Comparison of ENCODE assay signal across 9 cellular contexts in genomic region chr4:108155373-108155772, GRCh38. TPM values are rescaled to one million over a fixed set of nuclear protein-coding genes. Genes with fewer than 3 reads are reported as not detected.
DNase-seq lines count a peak whose midpoint lies in the region; ATAC-seq and TF ChIP-seq lines count a peak whose summit lies in the region.
"Had no signal": no experiment of that assay in that cellular context is flagged by ENCODE, and none has a peak within 500 bp of the region (broad histone marks: within the 10 kb centered on the region; RNA-seq: fewer than 3 reads in every experiment).

No MANE protein-coding gene starts in this region.

- POLR2A ChIA-PET in activated CD8-positive, alpha-beta T cell treated with anti-CD3 and anti-CD28 coated beads, Interleukin-2, amount 10 ng/mL, durations not matched to agents 7 days and 5 days (lab: Charles Lee) = interaction anchor here (0.9 to 1.1 kb wide), 2 partner anchors 16 to 17 kb away, joined by 3 read pairs; no protein-coding TSS in a partner anchor

- peak; percentile 99 for ATAC-seq in GM23338
- ATAC-seq in activated CD8-positive, alpha-beta T cell treated with anti-CD3 and anti-CD28 coated beads, Interleukin-2, amount 10 ng/mL, durations not matched to agents 7 days and 5 days = peak; percentile 50
- ATAC-seq in GM18520 (IDR thresholded peaks at IDR 0.05; ENCODE audit: unreplicated experiment) = no peak
- ATAC-seq in GM18502 (IDR thresholded peaks at IDR 0.05; ENCODE audit: poor library complexity, unreplicated experiment) = no peak

- H3K27me3 ChIP-seq in BLaER1 (peaks cover 50% of the 10 kb centered on the region), GM23338 (ENCODE audit: insufficient read depth) (peaks cover 34% of the 10 kb centered on the region)

- H3K9me3 Mint-ChIP-seq in GM23338 = no peaks in the 10 kb centered on the region
- no peaks in the 10 kb centered on the region for H3K9me3 Mint-ChIP-seq in activated CD8-positive, alpha-beta T cell treated with anti-CD3 and anti-CD28 coated beads, Interleukin-2, amount 10 ng/mL, durations not matched to agents 7 days and 5 days (ENCODE audit: insufficient read depth)
- H3K9me3 Mint-ChIP-seq: dendritic cell treated with granulocyte-macrophage colony-stimulating factor and Interleukin-4, amounts not matched to agents 40 ng/mL and 50 ng/mL, for 4 days had no signal

- TF ChIP-seq CTCF in GM23338 (conservative IDR thresholded peaks at IDR 0.05; ENCODE audit: low read depth in 2 of 2) = peak; percentile 52 to 69

- H4K20me1 ChIP-seq in BLaER1 (peaks cover 100% of the 10 kb centered on the region), GM23338 (replicated peaks; ENCODE audit: insufficient read depth) (no peaks in the 10 kb centered on the region)

- H3K9me2 ChIP-seq in GM23338 (ENCODE audit: insufficient read depth) = no peaks in the 10 kb centered on the region

- peak overlapping the region; percentile 95 for H3K4me2 ChIP-seq in BLaER1
- no peak overlapping the region for H3K4me2 ChIP-seq in GM23338

- no peaks in the 10 kb centered on the region for H3K79me2 ChIP-seq in GM23338 (replicated peaks; ENCODE audit: insufficient read depth)

- no peak overlapping the region for H3K9ac ChIP-seq in BLaER1

- no peaks in the 10 kb centered on the region for H3K9me3 ChIP-seq in BLaER1

- peak; percentile 81 for DNase-seq in GM23338 (ENCODE audit: low spot score)
- DNase-seq in activated CD8-positive, alpha-beta T cell treated with anti-CD3 and anti-CD28 coated beads, Interleukin-2, amount 10 ng/mL, durations not matched to agents 7 days and 5 days = peak; percentile 59
- DNase-seq in iPS-NIHi11 (ENCODE audit: low spot score) = peak; percentile 23
- no peak for DNase-seq in MV-4-11 (lab: John Stamatoyannopoulos, UW)
- DNase-seq in COR-L47 (lab: John Stamatoyannopoulos, UW) = no peak

- peaks cover 15% of the 10 kb centered on the region for H3K4me1 Mint-ChIP-seq in GM23338
- H3K4me1 Mint-ChIP-seq in activated CD8-positive, alpha-beta T cell treated with anti-CD3 and anti-CD28 coated beads, Interleukin-2, amount 10 ng/mL, durations not matched to agents 7 days and 5 days (ENCODE audit: low read depth) = peaks cover 83% of the 10 kb centered on the region

- CTCF ChIA-PET in activated CD8-positive, alpha-beta T cell treated with anti-CD3 and anti-CD28 coated beads, Interleukin-2, amount 10 ng/mL, durations not matched to agents 7 days and 5 days (lab: Charles Lee) = interaction anchor here (0.8 to 6.0 kb wide), 15 partner anchors 10 to 423 kb away, joined by 3 to 33 read pairs (median 4); no protein-coding TSS in a partner anchor

- no peak overlapping the region for H3K4me3 Mint-ChIP-seq in GM23338
- peak overlapping the region; percentile 53 for H3K4me3 Mint-ChIP-seq in activated CD8-positive, alpha-beta T cell treated with anti-CD3 and anti-CD28 coated beads, Interleukin-2, amount 10 ng/mL, durations not matched to agents 7 days and 5 days
- H3K4me3 Mint-ChIP-seq: dendritic cell treated with granulocyte-macrophage colony-stimulating factor and Interleukin-4, amounts not matched to agents 40 ng/mL and 50 ng/mL, for 4 days had no signal

- H3K4me1 ChIP-seq in BLaER1 = peaks cover 87% of the 10 kb centered on the region
- H3K4me1 ChIP-seq in GM23338 (ENCODE audit: insufficient read depth) = peaks cover 5% of the 10 kb centered on the region

- H3F3A ChIP-seq in GM23338 (replicated peaks; ENCODE audit: low read depth) = no peaks in the 10 kb centered on the region

- H3K36me3 Mint-ChIP-seq in GM23338 (ENCODE audit: low read depth) = no peaks in the 10 kb centered on the region
- H3K36me3 Mint-ChIP-seq in activated CD8-positive, alpha-beta T cell treated with anti-CD3 and anti-CD28 coated beads, Interleukin-2, amount 10 ng/mL, durations not matched to agents 7 days and 5 days (ENCODE audit: low read depth) = peaks cover 64% of the 10 kb centered on the region

- H3K27me3 Mint-ChIP-seq in GM23338 (ENCODE audit: insufficient read depth, low read depth, poor library complexity) = peaks cover 4% of the 10 kb centered on the region
- no peaks in the 10 kb centered on the region for H3K27me3 Mint-ChIP-seq in activated CD8-positive, alpha-beta T cell treated with anti-CD3 and anti-CD28 coated beads, Interleukin-2, amount 10 ng/mL, durations not matched to agents 7 days and 5 days (ENCODE audit: low read depth)

- H3K27ac ChIP-seq in BLaER1 = no peak overlapping the region
- no peak overlapping the region for H3K27ac ChIP-seq in GM23338 (ENCODE audit: low read depth)

- H3K36me3 ChIP-seq in BLaER1 = peaks cover 81% of the 10 kb centered on the region
- H3K36me3 ChIP-seq in GM23338 (ENCODE audit: insufficient read depth) = no peaks in the 10 kb centered on the region

- no peak overlapping the region for H2AFZ ChIP-seq in GM23338

- H3K27ac Mint-ChIP-seq in GM23338 = no peak overlapping the region
- H3K27ac Mint-ChIP-seq in activated CD8-positive, alpha-beta T cell treated with anti-CD3 and anti-CD28 coated beads, Interleukin-2, amount 10 ng/mL, durations not matched to agents 7 days and 5 days = peak overlapping the region; percentile 31
- H3K27ac Mint-ChIP-seq: dendritic cell treated with granulocyte-macrophage colony-stimulating factor and Interleukin-4, amounts not matched to agents 40 ng/mL and 50 ng/mL, for 4 days had no signal

- H3K4me3 ChIP-seq in BLaER1 = no peak overlapping the region
- H3K4me3 ChIP-seq in GM23338 = no peak overlapping the region

TF ChIP-seq in GM23338, 12 proteins besides CTCF, POLR2A, EP300 and RAD21 (continues in another document):
- TF ChIP-seq ZNF462 (CRISPR knock-in tag; IDR thresholded peaks at IDR 0.05) = no peak
- TF ChIP-seq STAT1 (IDR thresholded peaks at IDR 0.05; ENCODE audit: unreplicated experiment) = no peak
- no peak for TF ChIP-seq POLR2AphosphoS5 (IDR thresholded peaks at IDR 0.05; ENCODE audit: low read depth)
- no peak for TF ChIP-seq JUNB (IDR thresholded peaks at IDR 0.05; ENCODE audit: unreplicated experiment)

RNA-seq across cellular contexts. Expression of gene LEF1, which starts 13.4 kb away (rescaled TPM):
- 0.23 and 0.73 TPM in 2 replicates for total RNA-seq in GM23338 (2014; rRNA removed; shearing (Covaris generic))
- 0.50 and 1.0 TPM in 2 replicates for polyA plus RNA-seq in GM23338 (2016; fragmentation: Nextera tagmentation; extraction: Ambion mirVana)
- total RNA-seq in activated CD8-positive, alpha-beta T cell treated with anti-CD3 and anti-CD28 coated beads, Interleukin-2, amount 10 ng/mL, durations not matched to agents 7 days and 5 days = 100 to 1,000 TPM; 205 to 246 TPM

Comparison
In these comparisons a context has a peak if more than half of its experiments do, and no peak if none do; other contexts are left out.
1. ATAC-seq: peak in GM23338 (single experiment) and activated CD8-positive, alpha-beta T cell treated with anti-CD3 and anti-CD28 coated beads, Interleukin-2, amount 10 ng/mL, durations not matched to agents 7 days and 5 days (single experiment); none in GM18520 (single experiment) and GM18502 (single experiment).
2. DNase-seq: peak in GM23338 (single experiment), activated CD8-positive, alpha-beta T cell treated with anti-CD3 and anti-CD28 coated beads, Interleukin-2, amount 10 ng/mL, durations not matched to agents 7 days and 5 days (single experiment) and iPS-NIHi11 (single experiment); none in MV-4-11 (single experiment) and COR-L47 (single experiment).
3. RNA of gene LEF1, which starts 13.4 kb away (total RNA-seq): 205 to 246 TPM in activated CD8-positive, alpha-beta T cell treated with anti-CD3 and anti-CD28 coated beads, Interleukin-2, amount 10 ng/mL, durations not matched to agents 7 days and 5 days; 0.23 to 0.73 TPM in GM23338; every median in the first group is over 100 times any median in the second.